1 cellular context compared by ENCODE assay signal in genomic region chr1:45521413-45522323, GRCh38.
A peak's percentile ranks its signal among the peaks of the same experiment; 100 is the strongest.
TF ChIP-seq lines count a peak whose summit lies in the region.

Gene PRDX1 (minus strand): TSS chr1:45521884. CDS start chr1:45519043, 2,841 bp downstream.

TF ChIP-seq in HepG2, 621 proteins besides CTCF, POLR2A, EP300 and RAD21 (continued from another document and continues in another):
- TF ChIP-seq TFE3 (CRISPR knock-in tag; IDR thresholded peaks at IDR 0.05) (peak; percentile 74), YY1 (IDR thresholded peaks at IDR 0.05; ENCODE audit: insufficient read depth, insufficient replicate concordance, low read depth, low read length) (peak; percentile 83), ZNF136 (CRISPR knock-in tag; IDR thresholded peaks at IDR 0.05; ENCODE audit: low read depth) (0 out of 2 replicates have a peak, but pooled peaks have one; percentile 29), ZNF652 (CRISPR knock-in tag; IDR thresholded peaks at IDR 0.05; ENCODE audit: borderline replicate concordance, low read depth) (peak; percentile 66), ZHX1 (CRISPR knock-in tag; IDR thresholded peaks at IDR 0.05; ENCODE audit: low read depth) (no peak), ZNF749 (CRISPR knock-in tag; IDR thresholded peaks at IDR 0.05; ENCODE audit: borderline replicate concordance) (no peak), AGO2 (optimal IDR thresholded peaks at IDR 0.05; ENCODE audit: low read depth, low read length) (peak; percentile 99), CENPX (CRISPR knock-in tag; IDR thresholded peaks at IDR 0.05) (no peak), ZBTB7A (CRISPR knock-in tag; IDR thresholded peaks at IDR 0.05) (peak; percentile 77), PLSCR1 (CRISPR knock-in tag; IDR thresholded peaks at IDR 0.05; ENCODE audit: borderline replicate concordance) (no peak), ZMYM2 (CRISPR knock-in tag; IDR thresholded peaks at IDR 0.05) (no peak), ZBTB2 (CRISPR knock-in tag; IDR thresholded peaks at IDR 0.05; ENCODE audit: low read depth) (no peak), FOXO1 (CRISPR knock-in tag; IDR thresholded peaks at IDR 0.05) (peak; percentile 70; the same call in 1 of the 2 replicates), ZNF737 (CRISPR knock-in tag; IDR thresholded peaks at IDR 0.05; ENCODE audit: borderline replicate concordance) (peak; percentile 90; the same call in 1 of the 2 replicates), ZNF407 (CRISPR knock-in tag; IDR thresholded peaks at IDR 0.05; ENCODE audit: not compliant biosample characterization) (peak; percentile 83), HMGXB4 (CRISPR knock-in tag; IDR thresholded peaks at IDR 0.05; ENCODE audit: borderline replicate concordance in 1 of 2, low read depth in 1 of 2) (peak; percentile 95), THAP9 (CRISPR knock-in tag; IDR thresholded peaks at IDR 0.05; ENCODE audit: borderline replicate concordance) (peak; percentile 87; the same call in 1 of the 2 replicates), FOXP4 (CRISPR knock-in tag; IDR thresholded peaks at IDR 0.05) (peak; percentile 75), MAZ (IDR thresholded peaks at IDR 0.05; ENCODE audit: borderline replicate concordance, low read depth, low read length) (peak; percentile 100), MAZ (CRISPR knock-in tag; IDR thresholded peaks at IDR 0.05; ENCODE audit: low read depth) (peak; percentile 97), PHF21A (CRISPR knock-in tag; IDR thresholded peaks at IDR 0.05) (peak; percentile 81; the same call in 1 of the 2 replicates), ZBED4 (CRISPR knock-in tag; IDR thresholded peaks at IDR 0.05; ENCODE audit: borderline replicate concordance) (peak; percentile 50; the same call in 1 of the 2 replicates), RNF2 (conservative IDR thresholded peaks at IDR 0.05; ENCODE audit: low read depth) (0 out of 2 replicates have a peak, but pooled peaks have one; percentile 56)
